23 cellular contexts compared by ENCODE assay signal in the genomic region with DNA sequence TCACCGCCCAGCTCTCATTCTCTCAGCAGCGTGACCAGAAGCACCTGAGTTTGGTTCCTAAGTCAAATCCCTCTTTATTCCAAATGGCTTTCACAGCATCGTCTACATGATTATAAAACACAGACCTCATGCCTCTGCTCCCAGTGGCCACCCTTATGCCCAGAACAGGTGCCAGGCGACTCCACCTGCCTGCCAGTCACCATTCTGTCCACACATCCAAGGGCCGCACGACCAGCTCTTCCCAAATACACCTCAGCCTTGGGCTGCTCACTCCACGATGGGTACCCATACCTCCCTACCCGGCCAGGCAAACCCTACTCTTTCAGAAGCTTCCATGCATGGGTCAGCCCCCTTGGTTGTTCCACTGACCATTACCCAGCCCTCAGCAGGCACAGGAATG.
"Had no signal": no experiment of that assay in that cellular context is flagged by ENCODE, and none has a peak within 500 bp of the region (broad histone marks: within the 10 kb centered on the region; RNA-seq: fewer than 3 reads in every experiment).

No MANE protein-coding gene starts in this region.

- H3K4me3 Mint-ChIP-seq: dendritic cell treated with granulocyte-macrophage colony-stimulating factor and Interleukin-4, amounts not matched to agents 40 ng/mL and 50 ng/mL, for 4 days; effector memory CD8-positive, alpha-beta T cell; endodermal cell had no signal

- H3K27ac ChIP-seq: colonic mucosa, coronary artery, dorsolateral prefrontal cortex, epithelial cell of prostate, esophagus squamous epithelium, foreskin keratinocyte, gastrocnemius medialis, gastroesophageal sphincter, heart left ventricle, heart right ventricle had no signal

- H3K4me3 ChIP-seq: colonic mucosa, coronary artery, dorsolateral prefrontal cortex, esophagus squamous epithelium, gastrocnemius medialis, gastroesophageal sphincter, heart left ventricle, heart right ventricle had no signal

- H3K9me3 Mint-ChIP-seq: endodermal cell had no signal

- H3K27ac Mint-ChIP-seq: dendritic cell treated with granulocyte-macrophage colony-stimulating factor and Interleukin-4, amounts not matched to agents 40 ng/mL and 50 ng/mL, for 4 days; effector memory CD8-positive, alpha-beta T cell; endodermal cell had no signal

- H3K27me3 Mint-ChIP-seq: dendritic cell treated with granulocyte-macrophage colony-stimulating factor and Interleukin-4, amounts not matched to agents 40 ng/mL and 50 ng/mL, for 4 days had no signal

- DNase-seq: colonic mucosa; cortex of kidney; dermis blood vessel endothelial cell; dorsolateral prefrontal cortex; effector CD4-positive, alpha-beta T cell; effector CD8-positive, alpha-beta T cell; effector memory CD4-positive, alpha-beta T cell; effector memory CD8-positive, alpha-beta T cell; endodermal cell; erythroblast; esophagus squamous epithelium; foreskin fibroblast; foreskin keratinocyte; foreskin melanocyte; gastrocnemius medialis; glutamatergic neuron; heart left ventricle; heart right ventricle had no signal

- H3K9me3 ChIP-seq: colonic mucosa, esophagus squamous epithelium, gastrocnemius medialis, gastroesophageal sphincter, heart left ventricle had no signal

- H3K4me1 ChIP-seq: colonic mucosa, esophagus squamous epithelium, foreskin keratinocyte, gastrocnemius medialis, gastroesophageal sphincter, heart left ventricle, heart right ventricle had no signal

- H3K27me3 ChIP-seq: colonic mucosa, foreskin keratinocyte, gastrocnemius medialis had no signal

- H3K36me3 ChIP-seq: colonic mucosa, esophagus squamous epithelium, gastrocnemius medialis, gastroesophageal sphincter, heart left ventricle, heart right ventricle had no signal

- ATAC-seq: effector memory CD8-positive, alpha-beta T cell; esophagus mucosa; foreskin keratinocyte; gastrocnemius medialis; gastroesophageal sphincter; heart left ventricle; heart right ventricle had no signal
